In the genomic region with DNA sequence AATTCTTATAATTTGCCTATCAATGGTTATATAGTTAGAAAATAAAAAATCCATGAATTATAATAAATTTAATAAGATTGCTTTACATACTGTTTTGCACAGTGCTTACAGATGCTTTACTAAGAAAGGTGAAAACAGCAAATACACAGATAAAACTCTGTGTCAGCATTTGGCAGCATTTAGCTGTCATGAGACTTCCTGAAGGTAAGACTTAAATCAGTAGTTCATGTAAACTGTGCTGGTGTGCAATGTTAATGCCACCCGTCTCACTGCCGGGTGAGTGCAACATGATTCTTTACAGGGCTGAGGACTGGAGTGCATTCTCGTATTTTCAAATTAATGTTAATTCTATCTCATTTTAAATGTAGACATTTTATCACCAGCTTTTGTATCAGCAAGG, we compare ENCODE assay signal across 13 cellular contexts.
"Had no signal": no experiment of that assay in that cellular context is flagged by ENCODE, and none has a peak within 500 bp of the region (broad histone marks: within the 10 kb centered on the region; RNA-seq: fewer than 3 reads in every experiment).

No MANE protein-coding gene starts in this region.

- H3K27me3 ChIP-seq: body of pancreas, testis had no signal

- H3K4me1 ChIP-seq: body of pancreas, left ventricle myocardium inferior, testis had no signal

- DNase-seq: activated CD4-positive, alpha-beta T cell treated with anti-CD3 and anti-CD28 coated beads, Interleukin-2, amount 50 U/mL, for 4 hours; activated CD4-positive, CD25-positive, alpha-beta regulatory T cell treated with anti-CD3 and anti-CD28 coated beads, Interleukin-2, amount 50 U/mL, for 72 hours; activated effector memory CD4-positive, alpha-beta T cell treated with anti-CD3 and anti-CD28 coated beads, Interleukin-2, amount 50 U/mL, for 16 hours; activated T-cell treated with anti-CD3 and anti-CD28 coated beads, Interleukin-2, amount 50 U/mL, for 1 hour; amniotic stem cell; effector memory CD8-positive, alpha-beta T cell; erythroblast; left ventricle myocardium inferior; stimulated activated CD4-positive, alpha-beta T cell treated with anti-CD3 and anti-CD28 coated beads, Interleukin-2, amount 100 ng/mL, for 48 hours; T-helper 2 cell; testis had no signal

- H3K27ac ChIP-seq: left ventricle myocardium inferior, testis had no signal

- ATAC-seq: activated naive CD4-positive, alpha-beta T cell treated with anti-CD3 and anti-CD28 coated beads, Interleukin-2, amount 50 U/mL, for 72 hours; effector memory CD8-positive, alpha-beta T cell had no signal

- H3K4me3 ChIP-seq: body of pancreas, left ventricle myocardium inferior, testis had no signal

- H3K36me3 ChIP-seq: left ventricle myocardium inferior had no signal

- H3K9me3 ChIP-seq: body of pancreas, left ventricle myocardium inferior, testis had no signal
